8 cellular contexts compared by ENCODE assay signal in genomic region chr17:64919289-64920025, GRCh38. TPM values are rescaled to one million over a fixed set of nuclear protein-coding genes. Genes with fewer than 3 reads are reported as not detected.
DNase-seq lines count a peak whose midpoint lies in the region; ATAC-seq, FAIRE-seq and TF ChIP-seq lines count a peak whose summit lies in the region.
"Not testable (repeated sequence)": the region's sequence is repeated elsewhere in the genome, so short reads cannot be mapped to it uniquely, and the experiment has no call there.

Gene LRRC37A3, minus strand, starts transcription at chr17:64919478. Its CDS starts 22,221 bp downstream, at chr17:64897257.

- not testable (repeated sequence) for H3K36me3 ChIP-seq in BJ (ENCODE audit: control insufficient read depth, insufficient read depth, low read length)

- peak; percentile 58 for FAIRE-seq in GM19239 (lab: Jason Lieb, UNC)

- H3K4me3 Mint-ChIP-seq in chondrocyte (ENCODE audit: unreplicated experiment) = peak within 1 kb of the TSS; percentile 83

- peak within 1 kb of the TSS; percentile 69 for H3K4me3 ChIP-seq in BJ (ENCODE audit: low read depth, low read length)

- not testable (repeated sequence) for H3K27me3 Mint-ChIP-seq in chondrocyte (ENCODE audit: low read depth)

- H3K27me3 ChIP-seq in BJ (ENCODE audit: control insufficient read depth, insufficient read depth, low read length) = not testable (repeated sequence)

- DNase-seq in BJ (ENCODE audit: low read depth) (peak; percentile 58), GM19239 (ENCODE audit: insufficient read length, low spot score) (peak; percentile 59), NCI-H510A (lab: John Stamatoyannopoulos, UW) (peak; percentile 94), chondrocyte (ENCODE audit: low spot score) (peak; percentile 99), kidney glomerular epithelial cell (lab: John Stamatoyannopoulos, UW) (peak; percentile 94)
- peak; percentile 99 for DNase-seq in activated CD4-positive, alpha-beta T cell treated with anti-CD3 and anti-CD28 coated beads for 1 hour
- peak; percentile 97 to 99 for DNase-seq in stimulated activated CD4-positive, alpha-beta T cell treated with anti-CD3 and anti-CD28 coated beads, Interleukin-15, amount 100 ng/mL, for 48 hours (ENCODE audit: low read depth in 2 of 2)

- peak within 1 kb of the TSS; percentile 93 for H3K27ac Mint-ChIP-seq in chondrocyte (ENCODE audit: unreplicated experiment)

- ATAC-seq in HG03442 (IDR thresholded peaks at IDR 0.05; ENCODE audit: unreplicated experiment) = peak; percentile 92

- POLR2A ChIA-PET in BJ (lab: Charles Lee) = interaction anchor here (0.5 kb wide), 1 partner anchor 265 kb away, joined by 11 read pairs; no protein-coding TSS in a partner anchor

- H3K36me3 Mint-ChIP-seq in chondrocyte (ENCODE audit: low read depth) = not testable (repeated sequence)

- CTCF ChIA-PET in BJ (lab: Yijun Ruan, JAX) = interaction anchor here (0.7 to 2.3 kb wide), 15 partner anchors 10 to 290 kb away, joined by 3 to 13 read pairs (median 3); no protein-coding TSS in a partner anchor

- TF ChIP-seq CTCF in BJ (IDR thresholded peaks at IDR 0.05; ENCODE audit: insufficient read depth, low read depth, low read length) = peak; percentile 75
- peak; percentile 96 for TF ChIP-seq CTCF in chondrocyte (IDR thresholded peaks at IDR 0.05)

- H3K4me1 Mint-ChIP-seq in chondrocyte (ENCODE audit: low read depth) = not testable (repeated sequence)

- not testable (repeated sequence) for H3K9me3 Mint-ChIP-seq in chondrocyte (ENCODE audit: low read depth)

RNA-seq across cellular contexts. Expression of gene LRRC37A3, which starts in this region (rescaled TPM):
- 3.4 and 4.0 TPM in 2 replicates for polyA plus RNA-seq in BJ (2011; rRNA removed)
- 12.5 and 13.3 TPM in 2 replicates for polyA minus RNA-seq in BJ (2011; rRNA and poly(A)+ RNA removed)
- 15.6 to 25.6 TPM (median 17.5 TPM) in 3 replicates for total RNA-seq in chondrocyte

Comparison
In these comparisons a context has a peak if more than half of its experiments do, and no peak if none do; other contexts are left out.
1. Peak in every context shown above with its lines: DNase-seq, ATAC-seq and H3K4me3 ChIP-seq.